16 cellular contexts compared by ENCODE assay signal in genomic region chr3:9876991-9877390, GRCh38. TPM values are rescaled to one million over a fixed set of nuclear protein-coding genes. Genes with fewer than 3 reads are reported as not detected.
DNase-seq lines count a peak whose midpoint lies in the region; ATAC-seq lines count a peak whose summit lies in the region.
"Had no signal": no experiment of that assay in that cellular context is flagged by ENCODE, and none has a peak within 500 bp of the region (broad histone marks: within the 10 kb centered on the region; RNA-seq: fewer than 3 reads in every experiment).

No MANE protein-coding gene starts in this region.

- no peak overlapping the region for H3K18ac ChIP-seq in mesenchymal stem cell (ENCODE audit: low read depth in 1 of 2, low read length in 2 of 2)

- no peak overlapping the region for H2AFZ ChIP-seq in mesenchymal stem cell (ENCODE audit: low read depth, low read length)

- H3K36me3 ChIP-seq in mesenchymal stem cell (ENCODE audit: control insufficient read depth in 1 of 2, insufficient read depth in 2 of 2, low read depth in 1 of 2, low read length in 2 of 2): no peaks in the 10 kb centered on the region
- peaks cover 6 to 39% (median 10%) of the 10 kb centered on the region in 5 donors for H3K36me3 ChIP-seq in subcutaneous abdominal adipose tissue (ENCODE audit: control insufficient read depth in 5 of 5, insufficient read depth in 5 of 5, low read length in 5 of 5)
- H3K36me3 ChIP-seq: HAP-1 had no signal

- no peaks in the 10 kb centered on the region for H3K79me1 ChIP-seq in mesenchymal stem cell (replicated peaks; ENCODE audit: low read length, poor library complexity, severe bottlenecking)

- no peak overlapping the region for H2BK5ac ChIP-seq in mesenchymal stem cell (ENCODE audit: low read depth, low read length, poor library complexity, severe bottlenecking)

- ATAC-seq in GM21526 (IDR thresholded peaks at IDR 0.05; ENCODE audit: low FRiP score, unreplicated experiment): no peak
- ATAC-seq: Panc1 had no signal

- WGBS in mesenchymal stem cell: 90% methylated on average over 12 of the region's 12 CpGs

- H3K9ac ChIP-seq in mesenchymal stem cell (ENCODE audit: low read length): no peak overlapping the region
- peak overlapping the region in 3 of 5 donors; percentile 50 to 98 (median 56) for H3K9ac ChIP-seq in subcutaneous abdominal adipose tissue (ENCODE audit: low read length in 5 of 5)
- H3K9ac ChIP-seq: SK-N-SH had no signal

- DNase-seq in activated naive CD4-positive, alpha-beta T cell treated with anti-CD3 and anti-CD28 coated beads for 36 hours: peak; percentile 18
- DNase-seq in activated naive CD4-positive, alpha-beta T cell (lab: John Stamatoyannopoulos, UW): no peak
- DNase-seq in activated naive CD8-positive, alpha-beta T cell treated with anti-CD3 and anti-CD28 coated beads for 36 hours: peak; percentile 15
- no peak for DNase-seq in mesenchymal stem cell
- no peak for DNase-seq in stimulated activated CD4-positive, alpha-beta T cell treated with anti-CD3 and anti-CD28 coated beads, Interleukin-2, amount 100 ng/mL, for 48 hours
- no peak for DNase-seq in activated CD4-positive, CD25-positive, alpha-beta regulatory T cell (lab: John Stamatoyannopoulos, UW)
- DNase-seq: Calu3, NCI-H1048, NCI-H146, Right ventricle myocardium superior, SK-N-SH had no signal

- intact Hi-C loops in activated naive CD4-positive, alpha-beta T cell treated with anti-CD3 and anti-CD28 coated beads for 36 hours (cut with micrococcal nuclease): no loop called here

- no peaks in the 10 kb centered on the region for H3K9me3 ChIP-seq in mesenchymal stem cell (ENCODE audit: control insufficient read depth, low read length)
- no peaks in the 10 kb centered on the region for H3K9me3 ChIP-seq in subcutaneous abdominal adipose tissue (ENCODE audit: control insufficient read depth in 5 of 5, low read length in 5 of 5)
- H3K9me3 ChIP-seq: HAP-1, SK-N-SH had no signal

- H3K4me3 ChIP-seq in mesenchymal stem cell (ENCODE audit: insufficient read depth in 1 of 2, low read depth in 1 of 2, low read length in 2 of 2) (no peak overlapping the region), subcutaneous abdominal adipose tissue (ENCODE audit: low read depth in 1 of 5, low read length in 5 of 5) (peak overlapping the region; percentile 18 to 76 (median 53))
- H3K4me3 ChIP-seq: HAP-1 had no signal

- H3K9me3 Mint-ChIP-seq in activated naive CD4-positive, alpha-beta T cell treated with anti-CD3 and anti-CD28 coated beads for 36 hours: no peaks in the 10 kb centered on the region
- H3K9me3 Mint-ChIP-seq in activated naive CD8-positive, alpha-beta T cell treated with anti-CD3 and anti-CD28 coated beads for 36 hours: no peaks in the 10 kb centered on the region

- H3K27me3 Mint-ChIP-seq in activated naive CD4-positive, alpha-beta T cell treated with anti-CD3 and anti-CD28 coated beads for 36 hours (ENCODE audit: low read depth): no peaks in the 10 kb centered on the region
- H3K27me3 Mint-ChIP-seq in activated naive CD8-positive, alpha-beta T cell treated with anti-CD3 and anti-CD28 coated beads for 36 hours: no peaks in the 10 kb centered on the region

- peaks cover 0 to 4% of the 10 kb centered on the region in 2 experiments for H3K27me3 ChIP-seq in mesenchymal stem cell (ENCODE audit: control insufficient read depth in 1 of 2, insufficient read depth in 1 of 2, low read length in 2 of 2)
- no peaks in the 10 kb centered on the region for H3K27me3 ChIP-seq in subcutaneous abdominal adipose tissue (ENCODE audit: control insufficient read depth in 5 of 5, insufficient read depth in 4 of 5, low read length in 5 of 5)

- H2AK5ac ChIP-seq in mesenchymal stem cell (ENCODE audit: low read length, severe bottlenecking): no peak overlapping the region

- CTCF ChIA-PET in activated naive CD4-positive, alpha-beta T cell treated with anti-CD3 and anti-CD28 coated beads for 36 hours (lab: Charles Lee): interaction anchor here (1.0 to 1.2 kb wide), 3 partner anchors 55 to 158 kb away, joined by 3 to 4 read pairs (median 3); no protein-coding TSS in a partner anchor

- H3K4me2 ChIP-seq in mesenchymal stem cell (ENCODE audit: low read length, poor library complexity, severe bottlenecking): no peak overlapping the region
- H3K4me2 ChIP-seq: SK-N-SH had no signal

- no peak overlapping the region for H4K8ac ChIP-seq in mesenchymal stem cell (ENCODE audit: low read length)

- H3K23ac ChIP-seq in mesenchymal stem cell (ENCODE audit: low read length in 2 of 2): no peak overlapping the region

- H3K27ac ChIP-seq in mesenchymal stem cell (ENCODE audit: low read length, poor library complexity, severe bottlenecking): no peak overlapping the region
- peak overlapping the region; percentile 99 for H3K27ac ChIP-seq in subcutaneous abdominal adipose tissue (ENCODE audit: low read depth, low read length)

- H4K91ac ChIP-seq in mesenchymal stem cell (ENCODE audit: low read length): no peak overlapping the region

- no peak overlapping the region for H3K4ac ChIP-seq in mesenchymal stem cell (ENCODE audit: low read depth in 1 of 2, low read length in 2 of 2)

- no peak overlapping the region for H3K14ac ChIP-seq in mesenchymal stem cell (ENCODE audit: low read length in 2 of 2)

- no peaks in the 10 kb centered on the region for H3K4me1 Mint-ChIP-seq in activated naive CD4-positive, alpha-beta T cell treated with anti-CD3 and anti-CD28 coated beads for 36 hours (ENCODE audit: low read depth)
- H3K4me1 Mint-ChIP-seq in activated naive CD8-positive, alpha-beta T cell treated with anti-CD3 and anti-CD28 coated beads for 36 hours: no peaks in the 10 kb centered on the region

- no peak overlapping the region for H2BK15ac ChIP-seq in mesenchymal stem cell (ENCODE audit: low read depth, poor library complexity, severe bottlenecking)

- H3K4me3 Mint-ChIP-seq in activated naive CD4-positive, alpha-beta T cell treated with anti-CD3 and anti-CD28 coated beads for 36 hours: no peak overlapping the region
- no peak overlapping the region for H3K4me3 Mint-ChIP-seq in activated naive CD8-positive, alpha-beta T cell treated with anti-CD3 and anti-CD28 coated beads for 36 hours

- H3K36me3 Mint-ChIP-seq in activated naive CD4-positive, alpha-beta T cell treated with anti-CD3 and anti-CD28 coated beads for 36 hours (ENCODE audit: low read depth): no peaks in the 10 kb centered on the region
- H3K36me3 Mint-ChIP-seq in activated naive CD8-positive, alpha-beta T cell treated with anti-CD3 and anti-CD28 coated beads for 36 hours: no peaks in the 10 kb centered on the region

- no peak overlapping the region for H3K27ac Mint-ChIP-seq in activated naive CD4-positive, alpha-beta T cell treated with anti-CD3 and anti-CD28 coated beads for 36 hours
- H3K27ac Mint-ChIP-seq in activated naive CD8-positive, alpha-beta T cell treated with anti-CD3 and anti-CD28 coated beads for 36 hours: no peak overlapping the region

- peak overlapping the region; percentile 38 for H2BK120ac ChIP-seq in mesenchymal stem cell (ENCODE audit: low read depth, low read length)

- H2BK12ac ChIP-seq in mesenchymal stem cell (ENCODE audit: low read length in 2 of 2): no peak overlapping the region

- H3K4me1 ChIP-seq in mesenchymal stem cell (ENCODE audit: control insufficient read depth, insufficient read depth, low read depth, low read length) (no peaks in the 10 kb centered on the region), subcutaneous abdominal adipose tissue (ENCODE audit: control insufficient read depth in 5 of 5, insufficient read depth in 5 of 5, low read length in 5 of 5) (peaks cover 6 to 66% (median 40%) of the 10 kb centered on the region in 5 donors)
- H3K4me1 ChIP-seq: HAP-1 had no signal

RNA-seq across cellular contexts. Expression of gene CIDEC, which starts 3.1 kb away (rescaled TPM):
- not detected for total RNA-seq in activated naive CD4-positive, alpha-beta T cell treated with anti-CD3 and anti-CD28 coated beads for 36 hours
- under 1 TPM in 1 of 2 experiments, not detected in 1; 0.18 TPM for total RNA-seq in activated naive CD8-positive, alpha-beta T cell treated with anti-CD3 and anti-CD28 coated beads for 36 hours
- 0.07 TPM for polyA plus RNA-seq in mesenchymal stem cell (2013, experiment 1 of 2)
- not detected for polyA plus RNA-seq in mesenchymal stem cell (2013, experiment 2 of 2)
- total RNA-seq: M059J had no signal
- polyA plus RNA-seq: SK-N-SH had no signal

RNA-seq across cellular contexts. Expression of gene JAGN1, which starts 13.4 kb away (rescaled TPM):
- 10 to 100 TPM; 11.7 to 13.6 TPM for total RNA-seq in activated naive CD4-positive, alpha-beta T cell treated with anti-CD3 and anti-CD28 coated beads for 36 hours
- total RNA-seq in activated naive CD8-positive, alpha-beta T cell treated with anti-CD3 and anti-CD28 coated beads for 36 hours: 10 to 100 TPM; 49.0 to 49.2 TPM
- 23.3 TPM for polyA plus RNA-seq in mesenchymal stem cell (2013, experiment 1 of 2)
- polyA plus RNA-seq in mesenchymal stem cell (2013, experiment 2 of 2): 22.6 TPM

RNA-seq across cellular contexts. Expression of gene IL17RE, which starts 25.7 kb away (rescaled TPM):
- total RNA-seq in activated naive CD4-positive, alpha-beta T cell treated with anti-CD3 and anti-CD28 coated beads for 36 hours: under 1 TPM; 0.24 to 0.25 TPM
- 1 to 10 TPM; 1.2 to 1.8 TPM for total RNA-seq in activated naive CD8-positive, alpha-beta T cell treated with anti-CD3 and anti-CD28 coated beads for 36 hours
- 1.0 TPM for polyA plus RNA-seq in mesenchymal stem cell (2013, experiment 1 of 2)
- 0.68 TPM for polyA plus RNA-seq in mesenchymal stem cell (2013, experiment 2 of 2)

RNA-seq across cellular contexts. Expression of gene RPUSD3, which starts 33.2 kb away (rescaled TPM):
- total RNA-seq in activated naive CD4-positive, alpha-beta T cell treated with anti-CD3 and anti-CD28 coated beads for 36 hours: 10 to 100 TPM; 82.0 to 83.7 TPM
- 10 to 100 TPM; 69.2 to 71.2 TPM for total RNA-seq in activated naive CD8-positive, alpha-beta T cell treated with anti-CD3 and anti-CD28 coated beads for 36 hours
- polyA plus RNA-seq in mesenchymal stem cell (2013, experiment 1 of 2): 38.5 TPM
- polyA plus RNA-seq in mesenchymal stem cell (2013, experiment 2 of 2): 35.7 TPM

RNA-seq across cellular contexts. Expression of gene IL17RC, which starts 39.9 kb away (rescaled TPM):
- under 1 TPM; 0.21 to 0.44 TPM for total RNA-seq in activated naive CD4-positive, alpha-beta T cell treated with anti-CD3 and anti-CD28 coated beads for 36 hours
- under 1 TPM; 0.36 to 0.60 TPM for total RNA-seq in activated naive CD8-positive, alpha-beta T cell treated with anti-CD3 and anti-CD28 coated beads for 36 hours
- 31.0 TPM for polyA plus RNA-seq in mesenchymal stem cell (2013, experiment 1 of 2)
- polyA plus RNA-seq in mesenchymal stem cell (2013, experiment 2 of 2): 31.2 TPM

Comparison
In these comparisons a context has a peak if more than half of its experiments do, and no peak if none do; other contexts are left out.
1. DNase-seq: peak in activated naive CD4-positive, alpha-beta T cell treated with anti-CD3 and anti-CD28 coated beads for 36 hours (single experiment) and activated naive CD8-positive, alpha-beta T cell treated with anti-CD3 and anti-CD28 coated beads for 36 hours (single experiment); none in activated naive CD4-positive, alpha-beta T cell (0 of 4), mesenchymal stem cell (single experiment), stimulated activated CD4-positive, alpha-beta T cell treated with anti-CD3 and anti-CD28 coated beads, Interleukin-2, amount 100 ng/mL, for 48 hours (0 of 2) and activated CD4-positive, CD25-positive, alpha-beta regulatory T cell (0 of 4).
2. H3K4me3 ChIP-seq: peak in subcutaneous abdominal adipose tissue (5 of 5); none in mesenchymal stem cell (0 of 2).